12 cellular contexts compared by ENCODE assay signal in genomic region chr2:136248242-136248641, GRCh38.
DNase-seq lines count a peak whose midpoint lies in the region; ATAC-seq and TF ChIP-seq lines count a peak whose summit lies in the region.
"Had no signal": no experiment of that assay in that cellular context is flagged by ENCODE, and none has a peak within 500 bp of the region (broad histone marks: within the 10 kb centered on the region; RNA-seq: fewer than 3 reads in every experiment).

No MANE protein-coding gene starts in this region.

- H3K27ac ChIP-seq in CD8-positive, alpha-beta memory T cell (ENCODE audit: low read depth, low read length), result no peak overlapping the region
- H3K27ac ChIP-seq: epithelial cell of prostate had no signal

- H3K4me3 Mint-ChIP-seq in CD8-positive, alpha-beta memory T cell, result no peak overlapping the region

- CTCF ChIA-PET in CD8-positive, alpha-beta memory T cell (lab: Charles Lee), result interaction anchor here (3.4 kb wide), 1 partner anchor 9 kb away, joined by 11 read pairs; no protein-coding TSS in a partner anchor

- H3K27ac Mint-ChIP-seq in CD8-positive, alpha-beta memory T cell, result peak overlapping the region in 1 of 8 donors; percentile 75

- H3K27me3 ChIP-seq in CD8-positive, alpha-beta memory T cell (ENCODE audit: insufficient read depth, low read length, poor library complexity, severe bottlenecking), result no peaks in the 10 kb centered on the region

- ATAC-seq in Right ventricle myocardium inferior (peak; percentile 49), HG02588 (IDR thresholded peaks at IDR 0.05; ENCODE audit: unreplicated experiment) (no peak)

- H3K36me3 Mint-ChIP-seq in CD8-positive, alpha-beta memory T cell, result no peaks in the 10 kb centered on the region

- peaks cover 7% of the 10 kb centered on the region for H3K4me1 ChIP-seq in CD8-positive, alpha-beta memory T cell (ENCODE audit: insufficient read depth, low read length)

- H3K4me1 Mint-ChIP-seq in CD8-positive, alpha-beta memory T cell, result peaks cover 10 to 41% (median 15%) of the 10 kb centered on the region in 3 donors

- no peak overlapping the region for H3K4me3 ChIP-seq in fibroblast of mammary gland (ENCODE audit: control insufficient read depth, low read depth, low read length)
- no peak overlapping the region for H3K4me3 ChIP-seq in CD8-positive, alpha-beta memory T cell (ENCODE audit: low read length)
- H3K4me3 ChIP-seq: lung had no signal

- H3K9me3 Mint-ChIP-seq in CD8-positive, alpha-beta memory T cell, result no peaks in the 10 kb centered on the region

- DNase-seq in Right ventricle myocardium inferior (ENCODE audit: missing footprints), result no peak
- DNase-seq in cardiac septum (ENCODE audit: low spot score), result no peak
- DNase-seq in NCI-H69 (lab: John Stamatoyannopoulos, UW), result peak; percentile 88
- peak; percentile 77 for DNase-seq in fibroblast of mammary gland (ENCODE audit: low read depth)
- peak; percentile 21 for DNase-seq in stromal cell of bone marrow (ENCODE audit: low read depth)
- DNase-seq in CD8-positive, alpha-beta memory T cell, result no peak
- DNase-seq in activated CD4-positive, alpha-beta T cell treated with anti-CD3 and anti-CD28 coated beads for 1 hour, result no peak
- DNase-seq: ACHN; stimulated activated naive CD4-positive, alpha-beta T cell had no signal

- no peaks in the 10 kb centered on the region for H3K9me3 ChIP-seq in CD8-positive, alpha-beta memory T cell (ENCODE audit: low read length)

- intact Hi-C loops in Right ventricle myocardium inferior (cut with DNase I), result no loop called here
- intact Hi-C loops in cardiac septum (cut with DNase I), result no loop called here

- POLR2A ChIA-PET in CD8-positive, alpha-beta memory T cell (lab: Charles Lee), result interaction anchor here (1.2 kb wide), 1 partner anchor 10 kb away, joined by 3 read pairs; no protein-coding TSS in a partner anchor

- H3K27me3 Mint-ChIP-seq in CD8-positive, alpha-beta memory T cell, result no peaks in the 10 kb centered on the region

- no peak for TF ChIP-seq CTCF in fibroblast of mammary gland (conservative IDR thresholded peaks at IDR 0.05; ENCODE audit: control insufficient read depth, insufficient read depth, low read depth, low read length)

- H3K36me3 ChIP-seq in CD8-positive, alpha-beta memory T cell (ENCODE audit: insufficient read depth, low read length), result no peaks in the 10 kb centered on the region

Comparison
In these comparisons a context has a peak if more than half of its experiments do, and no peak if none do; other contexts are left out.
1. DNase-seq: peak in NCI-H69 (single experiment), fibroblast of mammary gland (single experiment) and stromal cell of bone marrow (single experiment); none in Right ventricle myocardium inferior (single experiment), cardiac septum (single experiment), CD8-positive, alpha-beta memory T cell (0 of 5) and activated CD4-positive, alpha-beta T cell treated with anti-CD3 and anti-CD28 coated beads for 1 hour (single experiment).